1 cellular context compared by ENCODE assay signal in the genomic region with DNA sequence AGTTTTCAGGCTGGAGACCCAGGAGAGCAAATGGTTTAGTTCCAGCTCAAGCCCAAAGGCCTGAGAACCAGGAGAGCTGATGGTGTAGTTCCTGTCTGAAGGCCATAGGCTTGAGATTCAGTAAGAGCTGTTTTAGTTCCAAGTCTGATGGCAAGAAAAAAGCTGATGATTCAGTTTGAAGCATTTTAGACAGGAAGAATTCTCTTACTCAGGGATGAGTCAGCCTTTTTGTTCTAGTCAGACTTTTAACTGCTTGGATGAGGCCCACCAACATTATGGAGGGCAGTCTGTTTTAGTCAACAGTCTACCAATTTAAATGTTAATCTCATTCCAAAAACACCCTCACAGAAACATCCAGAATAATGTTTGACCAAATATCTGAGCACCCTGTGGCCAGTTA.
TF ChIP-seq lines count a peak whose summit lies in the region.

No MANE protein-coding gene starts in this region.

TF ChIP-seq in endothelial cell of umbilical vein, 7 proteins besides CTCF, POLR2A, EP300 and RAD21 (continued from another document):
- peak; percentile 88 for TF ChIP-seq JUN (IDR thresholded peaks at IDR 0.05; ENCODE audit: borderline replicate concordance, insufficient read depth, insufficient read length, low read depth)
- TF ChIP-seq GATA2 (IDR thresholded peaks at IDR 0.05; ENCODE audit: insufficient read depth, insufficient read length, low read depth, low read length): no peak
- TF ChIP-seq POLR2AphosphoS5 (IDR thresholded peaks at IDR 0.05; ENCODE audit: insufficient read depth, low read depth, low read length): peak; percentile 46
- peak; percentile 97 for TF ChIP-seq FOS (IDR thresholded peaks at IDR 0.05; ENCODE audit: borderline replicate concordance, insufficient read depth, low read length)
- TF ChIP-seq, protein P1, sequence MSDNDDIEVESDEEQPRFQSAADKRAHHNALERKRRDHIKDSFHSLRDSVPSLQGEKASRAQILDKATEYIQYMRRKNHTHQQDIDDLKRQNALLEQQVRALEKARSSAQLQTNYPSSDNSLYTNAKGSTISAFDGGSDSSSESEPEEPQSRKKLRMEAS (IDR thresholded peaks at IDR 0.05; ENCODE audit: insufficient read depth, insufficient read length): no peak
- no peak for TF ChIP-seq MYC (IDR thresholded peaks at IDR 0.05; ENCODE audit: low read depth, low read length)
